1 cellular context compared by ENCODE assay signal in genomic region chr6:27883136-27883535, GRCh38.
TF ChIP-seq lines count a peak whose summit lies in the region.

No MANE protein-coding gene starts in this region.

TF ChIP-seq in GM23338, 12 proteins besides CTCF, POLR2A, EP300 and RAD21 (continued from another document):
- TF ChIP-seq ZNF462 (CRISPR knock-in tag; IDR thresholded peaks at IDR 0.05), result no peak
